ENCODE assay signal across 17 cellular contexts in the genomic region with DNA sequence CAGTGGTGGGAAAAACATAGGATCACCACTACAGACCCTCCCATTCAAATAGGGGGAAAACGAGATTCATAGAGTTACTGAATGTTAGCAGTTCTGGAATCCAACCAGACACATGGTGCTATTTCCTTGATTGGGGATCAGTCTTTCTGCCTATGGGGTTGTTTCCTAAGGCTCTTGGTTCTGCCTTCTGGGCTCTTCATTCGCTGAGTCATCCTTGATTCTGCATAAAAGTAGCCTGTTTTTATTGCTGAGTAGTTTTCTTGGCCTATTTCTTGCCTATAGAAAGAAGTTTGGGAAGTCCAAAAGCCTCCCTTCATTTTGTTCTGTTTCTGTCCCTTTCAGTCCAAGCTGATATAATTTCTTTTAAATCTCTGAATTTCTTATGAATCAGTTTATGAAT.
A peak's percentile ranks its signal among the peaks of the same experiment; 100 is the strongest.
DNase-seq lines count a peak whose midpoint lies in the region; ATAC-seq and TF ChIP-seq lines count a peak whose summit lies in the region.
"Had no signal": no experiment of that assay in that cellular context is flagged by ENCODE, and none has a peak within 500 bp of the region (broad histone marks: within the 10 kb centered on the region; RNA-seq: fewer than 3 reads in every experiment).

No MANE protein-coding gene starts in this region.

- H3K9me3 Mint-ChIP-seq in endodermal cell, result no peaks in the 10 kb centered on the region
- H3K9me3 Mint-ChIP-seq: activated B cell treated with CpG ODN at 0.5 μM for 24 hours had no signal

- H3K4me3 ChIP-seq in GM23248 (no peak overlapping the region), endodermal cell (ENCODE audit: low read length) (no peak overlapping the region), osteoblast (ENCODE audit: insufficient read depth, low read length) (no peak overlapping the region)
- H3K4me3 ChIP-seq: body of pancreas, GM12878, pancreas had no signal

- no peak overlapping the region for H2AFZ ChIP-seq in GM23248
- no peak overlapping the region for H2AFZ ChIP-seq in osteoblast (ENCODE audit: low read length)

- no peaks in the 10 kb centered on the region for H3K9me3 ChIP-seq in GM23248 (ENCODE audit: low read depth)
- H3K9me3 ChIP-seq in endodermal cell (ENCODE audit: control insufficient read depth, low read length), result no peaks in the 10 kb centered on the region
- no peaks in the 10 kb centered on the region for H3K9me3 ChIP-seq in osteoblast (ENCODE audit: low read depth, low read length)
- H3K9me3 ChIP-seq: body of pancreas, pancreas had no signal

- H3K27ac Mint-ChIP-seq in endodermal cell, result peak overlapping the region; percentile 33
- H3K27ac Mint-ChIP-seq: activated CD8-positive, alpha-beta memory T cell treated with anti-CD3 and anti-CD28 coated beads, Interleukin-2, amount 10 ng/mL, durations not matched to agents 7 days and 5 days had no signal

- H3K4me1 Mint-ChIP-seq in endodermal cell, result peaks cover 27% of the 10 kb centered on the region

- H3K4me3 Mint-ChIP-seq in endodermal cell, result no peak overlapping the region
- H3K4me3 Mint-ChIP-seq: activated B cell treated with CpG ODN at 0.5 μM for 24 hours; activated CD8-positive, alpha-beta memory T cell treated with anti-CD3 and anti-CD28 coated beads, Interleukin-2, amount 10 ng/mL, durations not matched to agents 7 days and 5 days had no signal

- H3K27me3 Mint-ChIP-seq in endodermal cell (ENCODE audit: insufficient read depth), result no peaks in the 10 kb centered on the region
- H3K27me3 Mint-ChIP-seq: activated B cell treated with CpG ODN at 0.5 μM for 24 hours; activated CD8-positive, alpha-beta memory T cell treated with anti-CD3 and anti-CD28 coated beads, Interleukin-2, amount 10 ng/mL, durations not matched to agents 7 days and 5 days had no signal

- TF ChIP-seq CTCF in endodermal cell (conservative IDR thresholded peaks at IDR 0.05) (no peak), osteoblast (IDR thresholded peaks at IDR 0.05; ENCODE audit: extremely low read depth, low read depth, low read length) (no peak)

- H3K9me2 ChIP-seq in GM23248 (ENCODE audit: insufficient read depth), result no peaks in the 10 kb centered on the region

- H3K9ac ChIP-seq in GM23248 (no peak overlapping the region), endodermal cell (ENCODE audit: extremely low read depth, low read length, poor library complexity, severe bottlenecking) (no peak overlapping the region)
- H3K9ac ChIP-seq: KMS-11 had no signal

- no peaks in the 10 kb centered on the region for H4K20me1 ChIP-seq in GM23248 (ENCODE audit: insufficient read depth)
- H4K20me1 ChIP-seq in osteoblast (ENCODE audit: insufficient read depth, low read length), result no peaks in the 10 kb centered on the region

- H3K4me1 ChIP-seq in GM23248 (ENCODE audit: insufficient read depth), result no peaks in the 10 kb centered on the region
- peaks cover 6% of the 10 kb centered on the region for H3K4me1 ChIP-seq in endodermal cell (ENCODE audit: control insufficient read depth, insufficient read depth, low read length)
- peaks cover 11% of the 10 kb centered on the region for H3K4me1 ChIP-seq in osteoblast (ENCODE audit: insufficient read depth, low read length)
- H3K4me1 ChIP-seq: body of pancreas, pancreas had no signal

- 94 to 97% methylated on average over 2 of the region's 2 CpGs for WGBS in GM23248 (ENCODE audit: low coverage in 1 of 2, low lambda C conversion rate in 2 of 2, missing lambda C conversion rate in 2 of 2), 2 experiments
- WGBS in endodermal cell (ENCODE audit: insufficient coverage in 1 of 2, insufficient read length in 1 of 2), 2 experiments, result 58% methylated on average over 2 of the region's 2 CpGs; no CpG with 5 or more reads in 1 of the 2 experiments

- H3F3A ChIP-seq in GM23248 (ENCODE audit: insufficient read depth), result no peaks in the 10 kb centered on the region

- H3K27ac ChIP-seq in GM23248 (no peak overlapping the region), endodermal cell (ENCODE audit: low read depth, low read length) (no peak overlapping the region), osteoblast (ENCODE audit: low read depth, low read length) (no peak overlapping the region)
- H3K27ac ChIP-seq: body of pancreas, KMS-11, pancreas had no signal

- H3K4me2 ChIP-seq in GM23248 (ENCODE audit: unreplicated experiment) (no peak overlapping the region), osteoblast (ENCODE audit: insufficient read depth, low read length) (no peak overlapping the region)
- H3K4me2 ChIP-seq: KMS-11 had no signal

- DNase-seq in GM23248 (peak; percentile 55), NCI-H226 (peak; percentile 45), endodermal cell (no peak), osteoblast (ENCODE audit: insufficient read length, low spot score, missing footprints) (peak; percentile 41), NCI-H1105 treated with DMSO at 0.1 percent for 48 hours (lab: John Stamatoyannopoulos, UW) (no peak)
- no peak for DNase-seq in stimulated activated CD4-positive, alpha-beta T cell treated with anti-CD3 and anti-CD28 coated beads, Interleukin-15, amount 100 ng/mL, for 24 hours
- DNase-seq: activated B cell treated with CpG ODN at 0.5 μM for 24 hours; activated CD8-positive, alpha-beta memory T cell treated with anti-CD3 and anti-CD28 coated beads, Interleukin-2, amount 10 ng/mL, durations not matched to agents 7 days and 5 days; activated gamma-delta T cell treated with Interleukin-2 at 50 U/mL for 16 hours; body of pancreas; islet precursor cell; NCI-H187; NCI-H524; pancreas had no signal

- H3K36me3 ChIP-seq in GM23248 (ENCODE audit: low read depth), result no peaks in the 10 kb centered on the region
- peaks cover 7% of the 10 kb centered on the region for H3K36me3 ChIP-seq in endodermal cell (ENCODE audit: control insufficient read depth, insufficient read depth, low read length)
- no peaks in the 10 kb centered on the region for H3K36me3 ChIP-seq in osteoblast (ENCODE audit: insufficient read depth, low read length)
- H3K36me3 ChIP-seq: pancreas had no signal

- H3K27me3 ChIP-seq in GM23248 (replicated peaks; ENCODE audit: insufficient read depth) (no peaks in the 10 kb centered on the region), endodermal cell (ENCODE audit: control insufficient read depth, insufficient read depth, low read length, poor library complexity, severe bottlenecking) (no peaks in the 10 kb centered on the region), osteoblast (ENCODE audit: insufficient read depth, low read length) (no peaks in the 10 kb centered on the region)
- H3K27me3 ChIP-seq: body of pancreas, pancreas had no signal

- peaks cover 5% of the 10 kb centered on the region for H3K36me3 Mint-ChIP-seq in endodermal cell (ENCODE audit: low read depth)

- H3K79me2 ChIP-seq in GM23248 (ENCODE audit: insufficient read depth) (peaks cover 49% of the 10 kb centered on the region), osteoblast (ENCODE audit: insufficient read depth, low read length) (peaks cover 21% of the 10 kb centered on the region)

- in situ Hi-C loops in GM23248 (cut with MboI), result no loop called here

- no peak for ATAC-seq in HG02798 (IDR thresholded peaks at IDR 0.05; ENCODE audit: poor library complexity, unreplicated experiment)
- ATAC-seq: activated CD8-positive, alpha-beta memory T cell treated with anti-CD3 and anti-CD28 coated beads, Interleukin-2, amount 10 ng/mL, durations not matched to agents 7 days and 5 days; body of pancreas; GM12878; pancreas had no signal

Comparison
In these comparisons a context has a peak if more than half of its experiments do, and no peak if none do; other contexts are left out.
1. DNase-seq: peak in GM23248 (single experiment), NCI-H226 (single experiment) and osteoblast (single experiment); none in endodermal cell (single experiment), NCI-H1105 treated with DMSO at 0.1 percent for 48 hours (single experiment) and stimulated activated CD4-positive, alpha-beta T cell treated with anti-CD3 and anti-CD28 coated beads, Interleukin-15, amount 100 ng/mL, for 24 hours (single experiment).